In genomic region chr11:34356918-34357645, GRCh38 we compare ENCODE assay signal across 8 cellular contexts. TPM values are rescaled to one million over a fixed set of nuclear protein-coding genes. Genes with fewer than 3 reads are reported as not detected.
DNase-seq lines count a peak whose midpoint lies in the region; ATAC-seq lines count a peak whose summit lies in the region.

No MANE protein-coding gene starts in this region.

- in situ Hi-C loops in HAP-1 (cut with MboI; ENCODE audit: low sequenced_read_pairs) = loop anchor here (5.0 to 25.0 kb wide), 2 partner anchors 180 to 520 kb away; no protein-coding TSS in a partner anchor

- H3K4me3 ChIP-seq in HAP-1 = peak overlapping the region; percentile 54
- H3K4me3 ChIP-seq in muscle layer of colon (ENCODE audit: low read depth in 1 of 2, low read length in 2 of 2) = peak overlapping the region; percentile 33 to 63

- no peaks in the 10 kb centered on the region for H3K9me3 Mint-ChIP-seq in stimulated activated naive CD8-positive, alpha-beta T cell treated with anti-CD3 and anti-CD28 coated beads, Interleukin-15, Interleukin-2, amounts not matched to agents 100 ng/mL and 50 ng/mL, for 24 hours

- H3K27ac ChIP-seq in muscle layer of colon (ENCODE audit: low read depth, low read length) = peak overlapping the region; percentile 35

- H3K9ac ChIP-seq in muscle layer of colon (ENCODE audit: low read length) = no peak overlapping the region

- H3K4me1 ChIP-seq in HAP-1 (peaks cover 6% of the 10 kb centered on the region), muscle layer of colon (ENCODE audit: insufficient read depth, low read length) (peaks cover 18% of the 10 kb centered on the region)

- peaks cover 54% of the 10 kb centered on the region for H3K27me3 Mint-ChIP-seq in stimulated activated naive CD8-positive, alpha-beta T cell treated with anti-CD3 and anti-CD28 coated beads, Interleukin-15, Interleukin-2, amounts not matched to agents 100 ng/mL and 50 ng/mL, for 24 hours

- peaks cover 28% of the 10 kb centered on the region for H3K4me1 Mint-ChIP-seq in stimulated activated naive CD8-positive, alpha-beta T cell treated with anti-CD3 and anti-CD28 coated beads, Interleukin-15, Interleukin-2, amounts not matched to agents 100 ng/mL and 50 ng/mL, for 24 hours (ENCODE audit: low read depth)

- no peak overlapping the region for H3K27ac Mint-ChIP-seq in stimulated activated naive CD8-positive, alpha-beta T cell treated with anti-CD3 and anti-CD28 coated beads, Interleukin-15, Interleukin-2, amounts not matched to agents 100 ng/mL and 50 ng/mL, for 24 hours

- H3K9me3 ChIP-seq in HAP-1 (no peaks in the 10 kb centered on the region), muscle layer of colon (ENCODE audit: low read length) (no peaks in the 10 kb centered on the region)

- H3K27me3 ChIP-seq in HAP-1 (ENCODE audit: low read depth) (peaks cover 5% of the 10 kb centered on the region; the same call in 1 of the 2 replicates), muscle layer of colon (ENCODE audit: control insufficient read depth in 1 of 2, insufficient read depth in 2 of 2, low read length in 2 of 2) (peaks cover 0 to 8% of the 10 kb centered on the region in 2 donors)

- DNase-seq in DMS79 treated with DMSO at 0.1 percent for 48 hours (lab: John Stamatoyannopoulos, UW) (peak; percentile 51), HAP-1 (ENCODE audit: low spot score in 2 of 2) (peak; percentile 54 to 65), NCI-H526 treated with DMSO at 0.1 percent for 48 hours (lab: John Stamatoyannopoulos, UW) (peak; percentile 51), epidermal melanocyte (ENCODE audit: insufficient read length, low spot score) (no peak)
- DNase-seq in activated T-cell treated with anti-CD3 and anti-CD28 coated beads, Interleukin-2, amount 50 U/mL, for 1 hour = peak; percentile 65

- H3K36me3 Mint-ChIP-seq in stimulated activated naive CD8-positive, alpha-beta T cell treated with anti-CD3 and anti-CD28 coated beads, Interleukin-15, Interleukin-2, amounts not matched to agents 100 ng/mL and 50 ng/mL, for 24 hours (ENCODE audit: low read depth) = peaks cover 7% of the 10 kb centered on the region

- H3K36me3 ChIP-seq in HAP-1 (replicated peaks) = no peaks in the 10 kb centered on the region
- no peaks in the 10 kb centered on the region for H3K36me3 ChIP-seq in muscle layer of colon (ENCODE audit: insufficient read depth, low read length)

- peak overlapping the region; percentile 83 for H3K4me3 Mint-ChIP-seq in stimulated activated naive CD8-positive, alpha-beta T cell treated with anti-CD3 and anti-CD28 coated beads, Interleukin-15, Interleukin-2, amounts not matched to agents 100 ng/mL and 50 ng/mL, for 24 hours

- ATAC-seq in esophagus mucosa = peak; percentile 68

RNA-seq across cellular contexts. Expression of gene ABTB2, which starts 0.7 kb away (rescaled TPM):
- total RNA-seq in esophagus mucosa = 3.4 TPM
